Comparison of ENCODE assay signal across 12 cellular contexts in genomic region chr12:6939187-6939540, GRCh38. TPM values are rescaled to one million over a fixed set of nuclear protein-coding genes. Genes with fewer than 3 reads are reported as not detected.
A peak's percentile ranks its signal among the peaks of the same experiment; 100 is the strongest.
DNase-seq lines count a peak whose midpoint lies in the region; ATAC-seq and TF ChIP-seq lines count a peak whose summit lies in the region.
"Had no signal": no experiment of that assay in that cellular context is flagged by ENCODE, and none has a peak within 500 bp of the region (broad histone marks: within the 10 kb centered on the region; RNA-seq: fewer than 3 reads in every experiment).

No MANE protein-coding gene starts in this region.

- DNase-seq in activated CD4-positive, alpha-beta T cell treated with anti-CD3 and anti-CD28 coated beads, Interleukin-2, amount 10 ng/mL, durations not matched to agents 7 days and 5 days = no peak
- DNase-seq in activated CD4-positive, alpha-beta T cell treated with anti-CD3 and anti-CD28 coated beads, Interleukin-2, amount 50 U/mL, for 1 hour = no peak
- no peak for DNase-seq in activated B cell treated with CpG ODN at 0.5 μM for 24 hours
- no peak for DNase-seq in fibroblast of lung (ENCODE audit: low read depth in 2 of 2)
- no peak for DNase-seq in stimulated activated effector memory CD8-positive, alpha-beta T cell treated with anti-CD3 and anti-CD28 coated beads, Interleukin-12 subunit alpha, Interleukin-12 subunit beta, amount 100 ng/mL, for 72 hours (ENCODE audit: low spot score in 2 of 2)
- DNase-seq in MG63 = no peak
- no peak for DNase-seq in HPDE6-E6E7 (ENCODE audit: extremely low spot score)
- DNase-seq in SK-N-DZ (ENCODE audit: low spot score) = no peak
- DNase-seq: activated gamma-delta T cell, NCI-H446 treated with DMSO at 0.1 percent for 48 hours had no signal

- TF ChIP-seq CTCF in activated B cell treated with CpG ODN at 0.5 μM for 24 hours (IDR thresholded peaks at IDR 0.05) (no peak), fibroblast of lung (conservative IDR thresholded peaks at IDR 0.05 in 1 of 2, IDR thresholded peaks at IDR 0.05 in 1 of 2; ENCODE audit: low read depth in 1 of 2, low read length in 2 of 2) (no peak)

- no peak overlapping the region for H3K4me2 ChIP-seq in fibroblast of lung (ENCODE audit: extremely low read depth, insufficient read depth, low read length)

- H3K36me3 ChIP-seq in fibroblast of lung (ENCODE audit: control insufficient read depth, insufficient read depth, low read length) (peaks cover 36% of the 10 kb centered on the region), MG63 (peaks cover 70% of the 10 kb centered on the region)

- peak overlapping the region; percentile 79 for H3K27ac Mint-ChIP-seq in activated CD4-positive, alpha-beta T cell treated with anti-CD3 and anti-CD28 coated beads, Interleukin-2, amount 10 ng/mL, durations not matched to agents 7 days and 5 days
- peak overlapping the region; percentile 65 for H3K27ac Mint-ChIP-seq in activated B cell treated with CpG ODN at 0.5 μM for 24 hours
- H3K27ac Mint-ChIP-seq in stimulated activated effector memory CD8-positive, alpha-beta T cell treated with anti-CD3 and anti-CD28 coated beads, Interleukin-12 subunit alpha, Interleukin-12 subunit beta, amount 100 ng/mL, for 72 hours = peak overlapping the region; percentile 97

- H3K9me3 ChIP-seq in fibroblast of lung (ENCODE audit: control insufficient read depth, insufficient read depth, low read depth, low read length) (no peaks in the 10 kb centered on the region), MG63 (no peaks in the 10 kb centered on the region)

- H3K27me3 ChIP-seq in fibroblast of lung (ENCODE audit: control insufficient read depth, insufficient read depth, low read length) (no peaks in the 10 kb centered on the region), MG63 (no peaks in the 10 kb centered on the region)

- H3K4me3 ChIP-seq in fibroblast of lung (replicated peaks in 1 of 4; ENCODE audit: control extremely low read depth in 1 of 4, insufficient read depth in 1 of 4, low read depth in 3 of 4, low read length in 4 of 4) (no peak overlapping the region), MG63 (no peak overlapping the region)

- CTCF ChIA-PET in activated CD4-positive, alpha-beta T cell treated with anti-CD3 and anti-CD28 coated beads, Interleukin-2, amount 10 ng/mL, durations not matched to agents 7 days and 5 days (lab: Charles Lee) = interaction anchor here (0.9 to 17.8 kb wide), 13 partner anchors 10 to 186 kb away, joined by 3 to 388 read pairs (median 7); partner anchors contain the start of genes LPCAT3, MLF2 and SPSB2
- CTCF ChIA-PET in activated B cell treated with CpG ODN at 0.5 μM for 24 hours (lab: Charles Lee) = interaction anchor here (1.5 to 14.9 kb wide), 5 partner anchors 16 to 70 kb away, joined by 6 to 571 read pairs (median 12); partner anchors contain the start of gene SPSB2

- ATAC-seq in activated B cell treated with CpG ODN at 0.5 μM for 24 hours (ENCODE audit: low read depth) = no peak
- no peak for ATAC-seq in stimulated activated effector memory CD8-positive, alpha-beta T cell treated with anti-CD3 and anti-CD28 coated beads, Interleukin-12 subunit alpha, Interleukin-12 subunit beta, amount 100 ng/mL, for 72 hours

- POLR2A ChIA-PET in activated CD4-positive, alpha-beta T cell treated with anti-CD3 and anti-CD28 coated beads, Interleukin-2, amount 10 ng/mL, durations not matched to agents 7 days and 5 days (lab: Charles Lee) = no interaction called here
- POLR2A ChIA-PET in activated B cell treated with CpG ODN at 0.5 μM for 24 hours (lab: Charles Lee) = interaction anchor here (0.9 to 24.6 kb wide), 8 partner anchors 14 to 186 kb away, joined by 3 to 1516 read pairs (median 12); partner anchors contain the start of genes MLF2, PTPN6 and SPSB2

- peaks cover 17% of the 10 kb centered on the region for H3K4me1 ChIP-seq in fibroblast of lung (ENCODE audit: control insufficient read depth, extremely low read depth, insufficient read depth, low read length)

- no peak overlapping the region for H3K4me3 Mint-ChIP-seq in activated CD4-positive, alpha-beta T cell treated with anti-CD3 and anti-CD28 coated beads, Interleukin-2, amount 10 ng/mL, durations not matched to agents 7 days and 5 days
- H3K4me3 Mint-ChIP-seq in activated B cell treated with CpG ODN at 0.5 μM for 24 hours = no peak overlapping the region
- H3K4me3 Mint-ChIP-seq in stimulated activated effector memory CD8-positive, alpha-beta T cell treated with anti-CD3 and anti-CD28 coated beads, Interleukin-12 subunit alpha, Interleukin-12 subunit beta, amount 100 ng/mL, for 72 hours = peak overlapping the region; percentile 84

- intact Hi-C loops in activated B cell treated with CpG ODN at 0.5 μM for 24 hours (cut with micrococcal nuclease) = no loop called here

- no peaks in the 10 kb centered on the region for H3K27me3 Mint-ChIP-seq in activated CD4-positive, alpha-beta T cell treated with anti-CD3 and anti-CD28 coated beads, Interleukin-2, amount 10 ng/mL, durations not matched to agents 7 days and 5 days
- H3K27me3 Mint-ChIP-seq in activated B cell treated with CpG ODN at 0.5 μM for 24 hours = no peaks in the 10 kb centered on the region

- H3K79me2 ChIP-seq in fibroblast of lung (ENCODE audit: control insufficient read depth, insufficient read depth, low read length) = peaks cover 2% of the 10 kb centered on the region

- H3K9me3 Mint-ChIP-seq in activated CD4-positive, alpha-beta T cell treated with anti-CD3 and anti-CD28 coated beads, Interleukin-2, amount 10 ng/mL, durations not matched to agents 7 days and 5 days = no peaks in the 10 kb centered on the region
- no peaks in the 10 kb centered on the region for H3K9me3 Mint-ChIP-seq in activated B cell treated with CpG ODN at 0.5 μM for 24 hours
- no peaks in the 10 kb centered on the region for H3K9me3 Mint-ChIP-seq in stimulated activated effector memory CD8-positive, alpha-beta T cell treated with anti-CD3 and anti-CD28 coated beads, Interleukin-12 subunit alpha, Interleukin-12 subunit beta, amount 100 ng/mL, for 72 hours

- H3K27ac ChIP-seq in fibroblast of lung (ENCODE audit: insufficient read depth, low read length) = peak overlapping the region; percentile 13

- H3K4me1 Mint-ChIP-seq in activated CD4-positive, alpha-beta T cell treated with anti-CD3 and anti-CD28 coated beads, Interleukin-2, amount 10 ng/mL, durations not matched to agents 7 days and 5 days = peaks cover 58% of the 10 kb centered on the region
- H3K4me1 Mint-ChIP-seq in activated B cell treated with CpG ODN at 0.5 μM for 24 hours = peaks cover 48% of the 10 kb centered on the region
- H3K4me1 Mint-ChIP-seq in stimulated activated effector memory CD8-positive, alpha-beta T cell treated with anti-CD3 and anti-CD28 coated beads, Interleukin-12 subunit alpha, Interleukin-12 subunit beta, amount 100 ng/mL, for 72 hours = peaks cover 76% of the 10 kb centered on the region

- no peak overlapping the region for H3K9ac ChIP-seq in fibroblast of lung (ENCODE audit: insufficient read depth, low read length)

- no peaks in the 10 kb centered on the region for H4K20me1 ChIP-seq in fibroblast of lung (ENCODE audit: control insufficient read depth, extremely low read depth, insufficient read depth, low read length)

- H3K36me3 Mint-ChIP-seq in activated CD4-positive, alpha-beta T cell treated with anti-CD3 and anti-CD28 coated beads, Interleukin-2, amount 10 ng/mL, durations not matched to agents 7 days and 5 days (ENCODE audit: low read depth) = peaks cover 22% of the 10 kb centered on the region
- H3K36me3 Mint-ChIP-seq in activated B cell treated with CpG ODN at 0.5 μM for 24 hours (ENCODE audit: low read depth) = peaks cover 46% of the 10 kb centered on the region
- H3K36me3 Mint-ChIP-seq in stimulated activated effector memory CD8-positive, alpha-beta T cell treated with anti-CD3 and anti-CD28 coated beads, Interleukin-12 subunit alpha, Interleukin-12 subunit beta, amount 100 ng/mL, for 72 hours = peaks cover 95% of the 10 kb centered on the region

- H2AFZ ChIP-seq in fibroblast of lung (ENCODE audit: low read length) = no peak overlapping the region

RNA-seq across cellular contexts. Expression of gene RNU7-1, which starts 4.5 kb away (rescaled TPM):
- total RNA-seq in activated CD4-positive, alpha-beta T cell treated with anti-CD3 and anti-CD28 coated beads, Interleukin-2, amount 10 ng/mL, durations not matched to agents 7 days and 5 days = not detected
- total RNA-seq in activated B cell treated with CpG ODN at 0.5 μM for 24 hours (not detected in 2 replicates), fibroblast of lung (not detected in 2 replicates)
- not detected in 2 replicates for polyA plus RNA-seq in fibroblast of lung
- not detected in 2 replicates for polyA plus RNA-seq in fibroblast of lung (2012)
- polyA minus RNA-seq in fibroblast of lung (ENCODE audit: low replicate concordance) = not detected in 2 replicates
- not detected in 2 replicates for total RNA-seq in MG63 (2014; rRNA removed; shearing (Covaris generic); ENCODE audit: low replicate concordance)
- not detected in 2 replicates for polyA plus RNA-seq in SK-N-DZ (2014; cell fraction: cytosol; rRNA removed)
- not detected in 2 replicates for polyA plus RNA-seq in SK-N-DZ (2014; cell fraction: nucleus; rRNA removed)
- total RNA-seq: G401, M059J had no signal

RNA-seq across cellular contexts. Expression of gene C12orf57, which starts 4.7 kb away (rescaled TPM):
- 100 to 1,000 TPM; 156 to 181 TPM for total RNA-seq in activated CD4-positive, alpha-beta T cell treated with anti-CD3 and anti-CD28 coated beads, Interleukin-2, amount 10 ng/mL, durations not matched to agents 7 days and 5 days
- total RNA-seq in activated B cell treated with CpG ODN at 0.5 μM for 24 hours (54.8 and 63.4 TPM in 2 replicates), fibroblast of lung (107 and 177 TPM in 2 replicates)
- polyA plus RNA-seq in fibroblast of lung = 172 and 220 TPM in 2 replicates
- polyA plus RNA-seq in fibroblast of lung (2012) = 181 and 214 TPM in 2 replicates
- polyA minus RNA-seq in fibroblast of lung (ENCODE audit: low replicate concordance) = 60.1 and 67.8 TPM in 2 replicates
- 136 and 311 TPM in 2 replicates for total RNA-seq in MG63 (2014; rRNA removed; shearing (Covaris generic); ENCODE audit: low replicate concordance)
- polyA plus RNA-seq in SK-N-DZ (2014; cell fraction: cytosol; rRNA removed) = 890 and 1,059 TPM in 2 replicates
- 478 and 558 TPM in 2 replicates for polyA plus RNA-seq in SK-N-DZ (2014; cell fraction: nucleus; rRNA removed)

RNA-seq across cellular contexts. Expression of gene ATN1, which starts 11.4 kb away (rescaled TPM):
- 10 to 100 TPM; 27.3 to 27.6 TPM for total RNA-seq in activated CD4-positive, alpha-beta T cell treated with anti-CD3 and anti-CD28 coated beads, Interleukin-2, amount 10 ng/mL, durations not matched to agents 7 days and 5 days
- 42.8 and 50.9 TPM in 2 replicates for total RNA-seq in activated B cell treated with CpG ODN at 0.5 μM for 24 hours
- total RNA-seq in fibroblast of lung = 8.2 and 21.5 TPM in 2 replicates
- polyA plus RNA-seq in fibroblast of lung = 9.4 and 14.5 TPM in 2 replicates
- 65.1 and 76.2 TPM in 2 replicates for polyA plus RNA-seq in fibroblast of lung (2012)
- polyA minus RNA-seq in fibroblast of lung (ENCODE audit: low replicate concordance) = 192 and 200 TPM in 2 replicates
- total RNA-seq in MG63 (2014; rRNA removed; shearing (Covaris generic); ENCODE audit: low replicate concordance) = 2.8 and 5.0 TPM in 2 replicates
- 15.9 and 16.9 TPM in 2 replicates for polyA plus RNA-seq in SK-N-DZ (2014; cell fraction: cytosol; rRNA removed)
- polyA plus RNA-seq in SK-N-DZ (2014; cell fraction: nucleus; rRNA removed) = 19.4 and 59.9 TPM in 2 replicates

RNA-seq across cellular contexts. Expression of gene PTPN6, which starts 12.0 kb away (rescaled TPM):
- total RNA-seq in activated CD4-positive, alpha-beta T cell treated with anti-CD3 and anti-CD28 coated beads, Interleukin-2, amount 10 ng/mL, durations not matched to agents 7 days and 5 days = 100 to 1,000 TPM; 346 to 354 TPM
- total RNA-seq in activated B cell treated with CpG ODN at 0.5 μM for 24 hours (371 and 393 TPM in 2 replicates), fibroblast of lung (0.26 TPM in 1 of 2 replicates, not detected in the other)
- 0.06 TPM in 1 of 2 replicates, not detected in the other for polyA plus RNA-seq in fibroblast of lung
- not detected in 2 replicates for polyA plus RNA-seq in fibroblast of lung (2012)
- polyA minus RNA-seq in fibroblast of lung (ENCODE audit: low replicate concordance) = 0.79 TPM in 1 of 2 replicates, not detected in the other
- not detected in 2 replicates for total RNA-seq in MG63 (2014; rRNA removed; shearing (Covaris generic); ENCODE audit: low replicate concordance)
- polyA plus RNA-seq in SK-N-DZ (2014; cell fraction: cytosol; rRNA removed) = 0.48 and 0.64 TPM in 2 replicates
- 1.1 and 1.3 TPM in 2 replicates for polyA plus RNA-seq in SK-N-DZ (2014; cell fraction: nucleus; rRNA removed)

RNA-seq across cellular contexts. Expression of gene ENO2, which starts 24.8 kb away (rescaled TPM):
- 100 to 1,000 TPM; 156 to 160 TPM for total RNA-seq in activated CD4-positive, alpha-beta T cell treated with anti-CD3 and anti-CD28 coated beads, Interleukin-2, amount 10 ng/mL, durations not matched to agents 7 days and 5 days
- total RNA-seq in activated B cell treated with CpG ODN at 0.5 μM for 24 hours (20.9 and 31.0 TPM in 2 replicates), fibroblast of lung (20.3 TPM in 2 replicates)
- polyA plus RNA-seq in fibroblast of lung = 29.4 and 43.0 TPM in 2 replicates
- 29.0 and 41.2 TPM in 2 replicates for polyA plus RNA-seq in fibroblast of lung (2012)
- 40.4 and 68.7 TPM in 2 replicates for polyA minus RNA-seq in fibroblast of lung (ENCODE audit: low replicate concordance)
- total RNA-seq in MG63 (2014; rRNA removed; shearing (Covaris generic); ENCODE audit: low replicate concordance) = 5.6 and 11.9 TPM in 2 replicates
- 127 and 142 TPM in 2 replicates for polyA plus RNA-seq in SK-N-DZ (2014; cell fraction: cytosol; rRNA removed)
- polyA plus RNA-seq in SK-N-DZ (2014; cell fraction: nucleus; rRNA removed) = 292 and 417 TPM in 2 replicates
